Comparison of ENCODE assay signal across 7 cellular contexts in genomic region chr16:78967948-78968347, GRCh38.
"Had no signal": no experiment of that assay in that cellular context is flagged by ENCODE, and none has a peak within 500 bp of the region (broad histone marks: within the 10 kb centered on the region; RNA-seq: fewer than 3 reads in every experiment).

No MANE protein-coding gene starts in this region.

- H3K4me1 ChIP-seq: HAP-1 had no signal

- H3K4me2 ChIP-seq: GM23338 had no signal

- H3K4me3 ChIP-seq: GM23338, HAP-1, K562 had no signal

- FAIRE-seq: HTR-8/SVneo, K562 had no signal

- H3K4me3 Mint-ChIP-seq: GM23338, HFFc6 had no signal

- H3K9me3 ChIP-seq: HAP-1 had no signal

- H3K27ac Mint-ChIP-seq: GM23338, HFFc6 had no signal

- DNase-seq: H7, HFFc6, IMR-90 had no signal

- H3K36me3 ChIP-seq: HAP-1 had no signal

- H2AFZ ChIP-seq: GM23338 had no signal
